1 cellular context compared by ENCODE assay signal in genomic region chr5:33549982-33550567, GRCh38.
TF ChIP-seq lines count a peak whose summit lies in the region.

No MANE protein-coding gene starts in this region.

TF ChIP-seq in HepG2, 621 proteins besides CTCF, POLR2A, EP300 and RAD21 (continued from another document):
- TF ChIP-seq REST (IDR thresholded peaks at IDR 0.05; ENCODE audit: borderline replicate concordance in 1 of 2, low read depth in 1 of 2, low read length in 2 of 2) (no peak), ZNF83 (CRISPR knock-in tag; IDR thresholded peaks at IDR 0.05; ENCODE audit: borderline replicate concordance) (no peak)
